Comparison of ENCODE assay signal across 8 cellular contexts in genomic region chr2:24785704-24786321, GRCh38. TPM values are rescaled to one million over a fixed set of nuclear protein-coding genes. Genes with fewer than 3 reads are reported as not detected.
DNase-seq lines count a peak whose midpoint lies in the region; ATAC-seq, FAIRE-seq and TF ChIP-seq lines count a peak whose summit lies in the region.

No MANE protein-coding gene starts in this region.

- no peak overlapping the region for H3K9ac ChIP-seq in HepG2 (ENCODE audit: insufficient read depth, low read depth, low read length)
- no peak overlapping the region for H3K9ac ChIP-seq in H9 (ENCODE audit: extremely low read depth, insufficient read length, low read length)

- BruUV-seq in HepG2 (replicated peaks; lab: Mats Ljungman, UMichigan) = no TSS peak

- ATAC-seq in right lobe of liver (peak; percentile 14 to 61 (median 40)), HepG2 (no peak; the same call in 2 of the 3 replicates), HG03108 (IDR thresholded peaks at IDR 0.05; ENCODE audit: unreplicated experiment) (peak; percentile 68), upper lobe of right lung (peak; percentile 96)

- no peak overlapping the region for H2AK5ac ChIP-seq in H9 (ENCODE audit: insufficient read length, low read length)

- H3K27me3 Mint-ChIP-seq in H9 (ENCODE audit: low read depth) = no peaks in the 10 kb centered on the region; the same call in 1 of the 2 replicates

- POLR2A ChIA-PET in HepG2 (lab: Yijun Ruan, JAX) = no interaction called here

- no peaks in the 10 kb centered on the region for H3K23me2 ChIP-seq in H9 (ENCODE audit: insufficient read length, low read depth, low read length, poor library complexity, severe bottlenecking)

- TF ChIP-seq RAD21 in HepG2 (CRISPR knock-in tag; IDR thresholded peaks at IDR 0.05) = no peak

- H3K4me1 Mint-ChIP-seq in H9 = peaks cover 5 to 7% of the 10 kb centered on the region in 2 experiments

- H3K27ac ChIP-seq in right lobe of liver (no peak overlapping the region), HepG2 (ENCODE audit: extremely low read length, insufficient read depth, low read length) (no peak overlapping the region), upper lobe of right lung (peak overlapping the region; percentile 77), H9 (ENCODE audit: insufficient read length, low read depth, low read length) (no peak overlapping the region)

- FAIRE-seq in HepG2 (lab: Jason Lieb, UNC) = no peak

- H2BK20ac ChIP-seq in H9 (ENCODE audit: low read depth, low read length, poor library complexity, severe bottlenecking) = no peak overlapping the region

- H4K20me1 ChIP-seq in HepG2 (ENCODE audit: insufficient read depth, low read length) (no peaks in the 10 kb centered on the region), H9 (ENCODE audit: control insufficient read depth, insufficient read depth, insufficient read length) (no peaks in the 10 kb centered on the region)

- H2BK120ac ChIP-seq in H9 (ENCODE audit: low read depth, low read length, poor library complexity, severe bottlenecking) = no peak overlapping the region

- H3K4me2 ChIP-seq in HepG2 (ENCODE audit: low read depth, low read length) (no peak overlapping the region), H9 (ENCODE audit: insufficient read depth, insufficient read length, low read length) (no peak overlapping the region)

- H3K79me2 ChIP-seq in HepG2 (ENCODE audit: insufficient read depth, low read length) (no peaks in the 10 kb centered on the region), H9 (ENCODE audit: insufficient read depth, low read length) (no peaks in the 10 kb centered on the region)

- H2BK5ac ChIP-seq in H9 (ENCODE audit: insufficient read length, low read length) = no peak overlapping the region

- no peak overlapping the region for H3K4me3 Mint-ChIP-seq in H9

- no peak overlapping the region for H3K23ac ChIP-seq in H9 (ENCODE audit: insufficient read length, low read depth, low read length)

- no peak for TF ChIP-seq CTCF in right lobe of liver (IDR thresholded peaks at IDR 0.05)
- no peak for TF ChIP-seq CTCF in HepG2 (CRISPR knock-in tag; IDR thresholded peaks at IDR 0.05)
- TF ChIP-seq CTCF in upper lobe of right lung (IDR thresholded peaks at IDR 0.05) = no peak
- no peak for TF ChIP-seq CTCF in H9 (conservative IDR thresholded peaks at IDR 0.05)

- TF ChIP-seq POLR2A in right lobe of liver (IDR thresholded peaks at IDR 0.05) (no peak), HepG2 (IDR thresholded peaks at IDR 0.05; ENCODE audit: insufficient read depth in 1 of 2, low read depth in 2 of 2, low read length in 2 of 2) (no peak)

- in situ Hi-C loops in HepG2 (cut with HindIII; ENCODE audit: extremely low pct_ligation_motif_present, low pct_unique_long_range_greater_than_20kb) = no loop called here

- WGBS in right lobe of liver (ENCODE audit: insufficient coverage, low coverage, low lambda C conversion rate, missing lambda C conversion rate) = 72% methylated on average over 3 of the region's 6 CpGs
- WGBS in HepG2 (ENCODE audit: low lambda C conversion rate) = 81% methylated on average over 6 of the region's 6 CpGs
- WGBS in H9 (ENCODE audit: extremely low coverage, insufficient read length, low lambda C conversion rate) = no CpG with 5 or more reads among the region's 6 CpGs

- intact Hi-C loops in right lobe of liver (cut with DNase I) = no loop called here
- intact Hi-C loops in HepG2 (cut with micrococcal nuclease; ENCODE audit: unreplicated experiment) = no loop called here
- intact Hi-C loops in upper lobe of right lung (cut with DNase I) = no loop called here

- no peaks in the 10 kb centered on the region for H3K79me1 ChIP-seq in H9 (ENCODE audit: insufficient read depth, low read depth, low read length, poor library complexity, severe bottlenecking)

- no peak overlapping the region for H3K18ac ChIP-seq in H9 (ENCODE audit: insufficient read length, low read depth, low read length)

- CTCF ChIA-PET in HepG2 (lab: Yijun Ruan, JAX; ENCODE audit: low intra/inter-chr PET ratio, low total read pairs) = no interaction called here

- no peak overlapping the region for H3K27ac Mint-ChIP-seq in H9

- H3K36me3 Mint-ChIP-seq in H9 (ENCODE audit: insufficient read depth in 1 of 3, low read depth in 3 of 3) = peaks cover 3 to 20% (median 9%) of the 10 kb centered on the region in 3 experiments; a peak in 5 of 7 replicates

- H4K91ac ChIP-seq in H9 (ENCODE audit: insufficient read length, low read depth, low read length) = no peak overlapping the region

- H2AFZ ChIP-seq in HepG2 (ENCODE audit: low read length) (no peak overlapping the region), H9 (ENCODE audit: low read length) (no peak overlapping the region)

- H2BK12ac ChIP-seq in H9 (ENCODE audit: insufficient read length, low read depth, low read length) = no peak overlapping the region

- H4K5ac ChIP-seq in H9 (ENCODE audit: insufficient read length, low read depth, low read length) = no peak overlapping the region

- no peak overlapping the region for H3K56ac ChIP-seq in H9 (ENCODE audit: insufficient read length, low read depth, low read length)

- DNase-seq in right lobe of liver (no peak), HepG2 (ENCODE audit: low spot score) (no peak), NCI-H69 (lab: John Stamatoyannopoulos, UW) (peak; percentile 9), upper lobe of right lung (no peak), NCI-H446 (lab: John Stamatoyannopoulos, UW) (no peak), H9 (no peak)
- no peak for DNase-seq in activated naive CD4-positive, alpha-beta T cell (lab: John Stamatoyannopoulos, UW)

- H3K27me3 ChIP-seq in right lobe of liver = no peaks in the 10 kb centered on the region
- H3K27me3 ChIP-seq in HepG2 (ENCODE audit: control insufficient read depth in 1 of 2, insufficient read depth in 2 of 2, low read length in 2 of 2) = no peaks in the 10 kb centered on the region
- no peaks in the 10 kb centered on the region for H3K27me3 ChIP-seq in upper lobe of right lung
- H3K27me3 ChIP-seq in H9 (ENCODE audit: insufficient read depth, low read length) = no peaks in the 10 kb centered on the region

- H3K4me1 ChIP-seq in right lobe of liver (no peaks in the 10 kb centered on the region), HepG2 (ENCODE audit: insufficient read depth, low read length) (peaks cover 13% of the 10 kb centered on the region), upper lobe of right lung (peaks cover 5% of the 10 kb centered on the region), H9 (ENCODE audit: insufficient read depth, low read length) (no peaks in the 10 kb centered on the region)

- H3K9me3 Mint-ChIP-seq in H9 = no peaks in the 10 kb centered on the region

- H4K8ac ChIP-seq in H9 (replicated peaks; ENCODE audit: insufficient read length, low read depth, low read length) = no peak overlapping the region

- H3K9me3 ChIP-seq in right lobe of liver (no peaks in the 10 kb centered on the region), HepG2 (ENCODE audit: low read length) (no peaks in the 10 kb centered on the region), upper lobe of right lung (no peaks in the 10 kb centered on the region), H9 (ENCODE audit: control insufficient read depth, low read depth, low read length) (no peaks in the 10 kb centered on the region)

- no peaks in the 10 kb centered on the region for H3K36me3 ChIP-seq in right lobe of liver
- peaks cover 0 to 12% of the 10 kb centered on the region in 2 experiments; a peak in 1 of 5 replicates for H3K36me3 ChIP-seq in HepG2 (replicated peaks in 1 of 2; ENCODE audit: control insufficient read depth in 1 of 2, insufficient read depth in 2 of 2, low read length in 2 of 2)
- no peaks in the 10 kb centered on the region for H3K36me3 ChIP-seq in upper lobe of right lung

- no peak for TF ChIP-seq EP300 in HepG2 (IDR thresholded peaks at IDR 0.05; ENCODE audit: low read depth in 2 of 2, low read length in 2 of 2)
- TF ChIP-seq EP300 in HepG2 (CRISPR knock-in tag; IDR thresholded peaks at IDR 0.05; ENCODE audit: borderline replicate concordance) = no peak

- no peak overlapping the region for H3K14ac ChIP-seq in H9 (ENCODE audit: insufficient read depth, low read length)

- H3K4me3 ChIP-seq in right lobe of liver (no peak overlapping the region), HepG2 (replicated peaks in 1 of 3; ENCODE audit: insufficient read depth in 1 of 3, low read depth in 2 of 3, low read length in 3 of 3) (no peak overlapping the region), upper lobe of right lung (no peak overlapping the region)

- H3K4ac ChIP-seq in H9 (ENCODE audit: low read depth, low read length) = no peak overlapping the region

- no peak overlapping the region for H3T11ph ChIP-seq in H9 (ENCODE audit: low read length)

- H2BK15ac ChIP-seq in H9 (ENCODE audit: low read depth, low read length) = no peak overlapping the region

RNA-seq across cellular contexts. Expression of gene PTRHD1, which starts 7.4 kb away (rescaled TPM):
- total RNA-seq in right lobe of liver (10 to 100 TPM; 10.1 to 16.4 (median 15.3) TPM), HepG2 (2016; rRNA removed; fragmentation: Illumina TruSeq; extraction: Trizol) (69.1 and 72.6 TPM in 2 replicates), upper lobe of right lung (30.7 TPM), H9 (2021) (43.7 and 44.3 TPM in 2 replicates)
- total RNA-seq in HepG2 (2016; cell fraction: cytosol; rRNA removed; fragmentation: Illumina TruSeq; extraction: Trizol; ENCODE audit: low read depth) = 60.4 and 67.3 TPM in 2 replicates
- 72.7 and 87.7 TPM in 2 replicates for total RNA-seq in HepG2 (2016; cell fraction: insoluble cytoplasmic fraction; rRNA removed; fragmentation: Illumina TruSeq; extraction: Trizol)
- 94.1 and 99.1 TPM in 2 replicates for total RNA-seq in HepG2 (2016; cell fraction: membrane; rRNA removed; fragmentation: Illumina TruSeq; extraction: Trizol)
- 23.3 and 24.3 TPM in 2 replicates for total RNA-seq in HepG2 (2016; cell fraction: nucleus; rRNA removed; fragmentation: Illumina TruSeq; extraction: Trizol)
- polyA plus RNA-seq in HepG2 (2011; rRNA removed) = 75.4 and 90.8 TPM in 2 replicates
- polyA plus RNA-seq in HepG2 (2011; cell fraction: cytosol; rRNA removed) = 56.6 and 90.9 TPM in 2 replicates
- polyA plus RNA-seq in HepG2 (2011; cell fraction: nucleus; rRNA removed) = 25.2 and 28.1 TPM in 2 replicates
- polyA plus RNA-seq in HepG2 (2012) = 66.4 and 75.5 TPM in 2 replicates
- polyA plus RNA-seq in HepG2 (2016; cell fraction: cytosol; fragmentation: Illumina TruSeq; extraction: Trizol; ENCODE audit: low read depth) = 77.6 and 78.5 TPM in 2 replicates
- polyA plus RNA-seq in HepG2 (2016; cell fraction: insoluble cytoplasmic fraction; fragmentation: Illumina TruSeq; extraction: Trizol; ENCODE audit: low read depth) = 76.5 and 83.9 TPM in 2 replicates
- polyA plus RNA-seq in HepG2 (2016; cell fraction: membrane; fragmentation: Illumina TruSeq; extraction: Trizol; ENCODE audit: low read depth) = 88.1 and 94.4 TPM in 2 replicates
- 51.1 and 58.4 TPM in 2 replicates for polyA plus RNA-seq in HepG2 (2016; cell fraction: nucleus; fragmentation: Illumina TruSeq; extraction: Trizol; ENCODE audit: insufficient read depth, low read depth)
- polyA minus RNA-seq in HepG2 (2011; rRNA and poly(A)+ RNA removed; ENCODE audit: low replicate concordance) = 41.5 and 57.2 TPM in 2 replicates
- 8.2 and 15.7 TPM in 2 replicates for polyA minus RNA-seq in HepG2 (2011; cell fraction: cytosol; rRNA and poly(A)+ RNA removed)
- 25.1 and 28.7 TPM in 2 replicates for polyA minus RNA-seq in HepG2 (2011; cell fraction: nucleus; rRNA and poly(A)+ RNA removed)

RNA-seq across cellular contexts. Expression of gene CENPO, which starts 7.4 kb away (rescaled TPM):
- 1 to 10 TPM; 1.6 to 6.0 (median 3.1) TPM for total RNA-seq in right lobe of liver
- total RNA-seq in HepG2 (2016; rRNA removed; fragmentation: Illumina TruSeq; extraction: Trizol) = 35.5 and 41.4 TPM in 2 replicates
- total RNA-seq in HepG2 (2016; cell fraction: cytosol; rRNA removed; fragmentation: Illumina TruSeq; extraction: Trizol; ENCODE audit: low read depth) = 8.3 and 11.5 TPM in 2 replicates
- total RNA-seq in HepG2 (2016; cell fraction: insoluble cytoplasmic fraction; rRNA removed; fragmentation: Illumina TruSeq; extraction: Trizol) = 35.8 and 39.7 TPM in 2 replicates
- 17.2 and 19.2 TPM in 2 replicates for total RNA-seq in HepG2 (2016; cell fraction: membrane; rRNA removed; fragmentation: Illumina TruSeq; extraction: Trizol)
- total RNA-seq in HepG2 (2016; cell fraction: nucleus; rRNA removed; fragmentation: Illumina TruSeq; extraction: Trizol) = 37.7 and 41.8 TPM in 2 replicates
- 15.0 and 19.7 TPM in 2 replicates for polyA plus RNA-seq in HepG2 (2011; rRNA removed)
- polyA plus RNA-seq in HepG2 (2011; cell fraction: cytosol; rRNA removed) = 11.4 and 14.1 TPM in 2 replicates
- polyA plus RNA-seq in HepG2 (2011; cell fraction: nucleus; rRNA removed) = 21.1 and 29.9 TPM in 2 replicates
- polyA plus RNA-seq in HepG2 (2012) = 7.0 and 12.0 TPM in 2 replicates
- polyA plus RNA-seq in HepG2 (2016; cell fraction: cytosol; fragmentation: Illumina TruSeq; extraction: Trizol; ENCODE audit: low read depth) = 4.1 and 8.1 TPM in 2 replicates
- 36.7 and 40.3 TPM in 2 replicates for polyA plus RNA-seq in HepG2 (2016; cell fraction: insoluble cytoplasmic fraction; fragmentation: Illumina TruSeq; extraction: Trizol; ENCODE audit: low read depth)
- 11.8 and 13.7 TPM in 2 replicates for polyA plus RNA-seq in HepG2 (2016; cell fraction: membrane; fragmentation: Illumina TruSeq; extraction: Trizol; ENCODE audit: low read depth)
- polyA plus RNA-seq in HepG2 (2016; cell fraction: nucleus; fragmentation: Illumina TruSeq; extraction: Trizol; ENCODE audit: insufficient read depth, low read depth) = 53.5 and 60.4 TPM in 2 replicates
- polyA minus RNA-seq in HepG2 (2011; rRNA and poly(A)+ RNA removed; ENCODE audit: low replicate concordance) = 43.4 and 73.1 TPM in 2 replicates
- 7.8 and 14.2 TPM in 2 replicates for polyA minus RNA-seq in HepG2 (2011; cell fraction: cytosol; rRNA and poly(A)+ RNA removed)
- polyA minus RNA-seq in HepG2 (2011; cell fraction: nucleus; rRNA and poly(A)+ RNA removed) = 38.0 and 52.5 TPM in 2 replicates
- total RNA-seq in upper lobe of right lung = 6.5 TPM
- total RNA-seq in H9 (2021) = 47.3 and 49.5 TPM in 2 replicates
